8 cellular contexts compared by ENCODE assay signal in genomic region chr9:92133949-92134604, GRCh38. TPM values are rescaled to one million over a fixed set of nuclear protein-coding genes. Genes with fewer than 3 reads are reported as not detected.
DNase-seq lines count a peak whose midpoint lies in the region; ATAC-seq, FAIRE-seq and TF ChIP-seq lines count a peak whose summit lies in the region.

No MANE protein-coding gene starts in this region.

- peak; percentile 71 for DNase-seq in GM12891 (ENCODE audit: insufficient read length, low spot score)
- peak; percentile 27 to 79 for DNase-seq in NCI-H446 (lab: John Stamatoyannopoulos, UW)
- DNase-seq in activated CD4-positive, CD25-positive, alpha-beta regulatory T cell treated with anti-CD3 and anti-CD28 coated beads, Interleukin-2, amount 50 U/mL, for 72 hours, result peak; percentile 78
- DNase-seq in cerebellar cortex (ENCODE audit: low spot score), result peak; percentile 90
- peak; percentile 84 for DNase-seq in kidney tubule cell (ENCODE audit: low spot score)
- DNase-seq in stimulated activated CD4-positive, alpha-beta T cell treated with anti-CD3 and anti-CD28 coated beads, Interleukin-4, amount 100 ng/mL, for 1 hour, result peak; percentile 75

- no peak for TF ChIP-seq POLR2A in GM12891 (IDR thresholded peaks at IDR 0.05; ENCODE audit: low read depth, low read length)

- ATAC-seq in HG03066 (IDR thresholded peaks at IDR 0.05; ENCODE audit: low read depth, unreplicated experiment), result peak; percentile 74
- no peak for ATAC-seq in HG03135 (IDR thresholded peaks at IDR 0.05; ENCODE audit: unreplicated experiment)

- peak; percentile 72 for FAIRE-seq in GM12891 (lab: Jason Lieb, UNC)

TF ChIP-seq in GM12891, 5 proteins besides CTCF, POLR2A, EP300 and RAD21:
- TF ChIP-seq POU2F2 (IDR thresholded peaks at IDR 0.05; ENCODE audit: low read depth, low read length) (no peak), PAX5 (IDR thresholded peaks at IDR 0.05; ENCODE audit: insufficient read depth, low read length, severe bottlenecking) (no peak)

RNA-seq across cellular contexts. Expression of gene SPTLC1, which starts 18.9 kb away (rescaled TPM):
- polyA plus RNA-seq in GM12891 (2012; ENCODE audit: low read depth, missing spikeins), result 27.3 TPM
